20 cellular contexts compared by ENCODE assay signal in the genomic region with DNA sequence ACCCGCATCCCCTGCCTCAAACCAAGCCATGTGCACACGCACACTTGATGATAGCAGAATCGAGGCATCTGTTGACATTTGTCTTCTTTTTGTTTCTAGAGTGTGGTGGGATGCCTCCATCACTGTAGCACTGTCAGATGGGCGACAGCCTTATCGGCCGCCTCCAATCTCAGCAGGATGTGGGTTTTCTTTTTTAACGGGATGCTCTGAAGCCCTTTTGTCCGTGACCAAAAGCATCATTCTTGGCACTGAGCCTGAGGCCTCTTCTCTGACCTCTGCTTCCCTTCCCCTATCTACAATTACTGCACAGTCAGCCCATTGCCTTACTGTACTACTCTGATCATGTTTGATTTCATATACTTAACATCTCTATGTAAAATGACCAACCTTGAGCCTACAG.
DNase-seq lines count a peak whose midpoint lies in the region; ATAC-seq, FAIRE-seq and TF ChIP-seq lines count a peak whose summit lies in the region.
"Had no signal": no experiment of that assay in that cellular context is flagged by ENCODE, and none has a peak within 500 bp of the region (broad histone marks: within the 10 kb centered on the region; RNA-seq: fewer than 3 reads in every experiment).

No MANE protein-coding gene starts in this region.

- H3K9me3 Mint-ChIP-seq in activated naive CD8-positive, alpha-beta T cell treated with anti-CD3 and anti-CD28 coated beads, Interleukin-2, amount 10 ng/mL, durations not matched to agents 7 days and 5 days: peaks cover 3% of the 10 kb centered on the region
- H3K9me3 Mint-ChIP-seq in activated naive CD8-positive, alpha-beta T cell treated with anti-CD3 and anti-CD28 coated beads for 36 hours: peaks cover 2% of the 10 kb centered on the region
- H3K9me3 Mint-ChIP-seq in T-helper 2 cell treated with Interferon-gamma antibody and Interleukin-4, amounts not matched to agents 5 μg/mL and 100 μg/mL, for 36 hours: no peaks in the 10 kb centered on the region
- no peaks in the 10 kb centered on the region for H3K9me3 Mint-ChIP-seq in stimulated activated effector memory CD8-positive, alpha-beta T cell treated with anti-CD3 and anti-CD28 coated beads, Interleukin-12 subunit alpha, Interleukin-12 subunit beta, amount 100 ng/mL, for 72 hours
- H3K9me3 Mint-ChIP-seq: activated B cell treated with CpG ODN at 0.5 μM for 24 hours; activated naive CD4-positive, alpha-beta T cell treated with anti-CD3 and anti-CD28 coated beads, Interleukin-2, amount 50 U/mL, for 72 hours had no signal

- dilution Hi-C loops in endothelial cell of umbilical vein (cut with MboI; ENCODE audit: extremely low pct_ligation_motif_present, low sequenced_read_pairs): no loop called here

- no peaks in the 10 kb centered on the region for H3K9me1 ChIP-seq in endothelial cell of umbilical vein (replicated peaks; ENCODE audit: control insufficient read depth, extremely low read depth, insufficient read depth, low read length)

- H3K79me2 ChIP-seq in endothelial cell of umbilical vein (ENCODE audit: control insufficient read depth, insufficient read depth, low read length): no peaks in the 10 kb centered on the region

- H3K27ac Mint-ChIP-seq in activated naive CD8-positive, alpha-beta T cell treated with anti-CD3 and anti-CD28 coated beads, Interleukin-2, amount 10 ng/mL, durations not matched to agents 7 days and 5 days: peak overlapping the region; percentile 84
- H3K27ac Mint-ChIP-seq in activated naive CD8-positive, alpha-beta T cell treated with anti-CD3 and anti-CD28 coated beads for 36 hours: no peak overlapping the region
- peak overlapping the region; percentile 58 for H3K27ac Mint-ChIP-seq in T-helper 2 cell treated with Interferon-gamma antibody and Interleukin-4, amounts not matched to agents 5 μg/mL and 100 μg/mL, for 36 hours
- H3K27ac Mint-ChIP-seq in stimulated activated effector memory CD8-positive, alpha-beta T cell treated with anti-CD3 and anti-CD28 coated beads, Interleukin-12 subunit alpha, Interleukin-12 subunit beta, amount 100 ng/mL, for 72 hours: peak overlapping the region; percentile 33
- H3K27ac Mint-ChIP-seq: activated B cell treated with CpG ODN at 0.5 μM for 24 hours had no signal

- intact Hi-C loops in endothelial cell of umbilical vein (cut with micrococcal nuclease) (no loop called here), tibial artery (cut with DNase I; ENCODE audit: low total_unique reads) (no loop called here), cardiac septum (cut with DNase I) (no loop called here)

- H4K20me1 ChIP-seq in endothelial cell of umbilical vein (replicated peaks; ENCODE audit: control insufficient read depth, extremely low read depth, insufficient read depth, low read length): no peaks in the 10 kb centered on the region

- TF ChIP-seq POLR2A in endothelial cell of umbilical vein (IDR thresholded peaks at IDR 0.05; ENCODE audit: low read depth, low read length): no peak

- CTCF ChIA-PET in endothelial cell of umbilical vein (lab: Charles Lee): no interaction called here

- no peak overlapping the region for H3K9ac ChIP-seq in endothelial cell of umbilical vein (replicated peaks; ENCODE audit: extremely low read depth, insufficient read depth, low read length)

- H3K4me3 ChIP-seq in endothelial cell of umbilical vein (replicated peaks in 1 of 3; ENCODE audit: insufficient read depth in 1 of 3, low read depth in 1 of 3, low read length in 3 of 3) (no peak overlapping the region), tibial artery (no peak overlapping the region)
- H3K4me3 ChIP-seq: mucosa of descending colon, sigmoid colon had no signal

- H3K9me3 ChIP-seq in endothelial cell of umbilical vein (replicated peaks; ENCODE audit: control insufficient read depth, insufficient read depth, low read length): no peaks in the 10 kb centered on the region
- no peaks in the 10 kb centered on the region for H3K9me3 ChIP-seq in tibial artery
- H3K9me3 ChIP-seq: Caco-2, mucosa of descending colon, sigmoid colon had no signal

- peaks cover 43% of the 10 kb centered on the region for H3K4me1 Mint-ChIP-seq in activated naive CD8-positive, alpha-beta T cell treated with anti-CD3 and anti-CD28 coated beads, Interleukin-2, amount 10 ng/mL, durations not matched to agents 7 days and 5 days
- H3K4me1 Mint-ChIP-seq in activated naive CD8-positive, alpha-beta T cell treated with anti-CD3 and anti-CD28 coated beads for 36 hours: peaks cover 39% of the 10 kb centered on the region
- H3K4me1 Mint-ChIP-seq in T-helper 2 cell treated with Interferon-gamma antibody and Interleukin-4, amounts not matched to agents 5 μg/mL and 100 μg/mL, for 36 hours (ENCODE audit: low read depth): peaks cover 40% of the 10 kb centered on the region
- H3K4me1 Mint-ChIP-seq in stimulated activated effector memory CD8-positive, alpha-beta T cell treated with anti-CD3 and anti-CD28 coated beads, Interleukin-12 subunit alpha, Interleukin-12 subunit beta, amount 100 ng/mL, for 72 hours: peaks cover 24% of the 10 kb centered on the region

- BruUV-seq in endothelial cell of umbilical vein (replicated peaks; lab: Mats Ljungman, UMichigan): no TSS peak

- no peak for DNase-seq in activated naive CD8-positive, alpha-beta T cell treated with anti-CD3 and anti-CD28 coated beads, Interleukin-2, amount 10 ng/mL, durations not matched to agents 7 days and 5 days
- DNase-seq in activated naive CD8-positive, alpha-beta T cell treated with anti-CD3 and anti-CD28 coated beads for 36 hours: no peak
- no peak for DNase-seq in T-helper 2 cell treated with Interferon-gamma antibody and Interleukin-4, amounts not matched to agents 5 μg/mL and 100 μg/mL, for 36 hours (ENCODE audit: low spot score)
- DNase-seq in endothelial cell of umbilical vein (ENCODE audit: low read depth, low spot score) (no peak), tibial artery (no peak), cardiac septum (ENCODE audit: low spot score) (no peak)
- DNase-seq in stimulated activated effector memory CD8-positive, alpha-beta T cell treated with anti-CD3 and anti-CD28 coated beads, Interleukin-12 subunit alpha, Interleukin-12 subunit beta, amount 100 ng/mL, for 72 hours (ENCODE audit: low spot score in 2 of 2): no peak
- DNase-seq: activated B cell treated with CpG ODN at 0.5 μM for 24 hours; Caco-2; effector CD4-positive, alpha-beta T cell; hippocampal formation; left cardiac atrium; mucosa of descending colon; NCI-H2029; Right ventricle myocardium superior; sigmoid colon; substantia nigra had no signal

- H3K27me3 ChIP-seq in endothelial cell of umbilical vein (ENCODE audit: control insufficient read depth in 2 of 2, insufficient read depth in 2 of 2, low read length in 2 of 2): no peaks in the 10 kb centered on the region
- peaks cover 0 to 2% of the 10 kb centered on the region in 2 donors for H3K27me3 ChIP-seq in tibial artery
- H3K27me3 ChIP-seq: sigmoid colon had no signal

- peaks cover 37% of the 10 kb centered on the region for H3K36me3 Mint-ChIP-seq in activated naive CD8-positive, alpha-beta T cell treated with anti-CD3 and anti-CD28 coated beads, Interleukin-2, amount 10 ng/mL, durations not matched to agents 7 days and 5 days
- H3K36me3 Mint-ChIP-seq in activated naive CD8-positive, alpha-beta T cell treated with anti-CD3 and anti-CD28 coated beads for 36 hours: peaks cover 30% of the 10 kb centered on the region
- H3K36me3 Mint-ChIP-seq in T-helper 2 cell treated with Interferon-gamma antibody and Interleukin-4, amounts not matched to agents 5 μg/mL and 100 μg/mL, for 36 hours (ENCODE audit: low read depth): peaks cover 24% of the 10 kb centered on the region
- H3K36me3 Mint-ChIP-seq in stimulated activated effector memory CD8-positive, alpha-beta T cell treated with anti-CD3 and anti-CD28 coated beads, Interleukin-12 subunit alpha, Interleukin-12 subunit beta, amount 100 ng/mL, for 72 hours: no peaks in the 10 kb centered on the region

- H3K27ac ChIP-seq in endothelial cell of umbilical vein (ENCODE audit: insufficient read depth, low read depth, low read length) (no peak overlapping the region), tibial artery (no peak overlapping the region)
- H3K27ac ChIP-seq: sigmoid colon had no signal

- H3K36me3 ChIP-seq in endothelial cell of umbilical vein (ENCODE audit: control insufficient read depth in 2 of 2, extremely low read depth in 1 of 2, insufficient read depth in 2 of 2, low read length in 2 of 2) (no peaks in the 10 kb centered on the region), tibial artery (no peaks in the 10 kb centered on the region)
- H3K36me3 ChIP-seq: sigmoid colon had no signal

- no peaks in the 10 kb centered on the region for H3K27me3 Mint-ChIP-seq in activated naive CD8-positive, alpha-beta T cell treated with anti-CD3 and anti-CD28 coated beads, Interleukin-2, amount 10 ng/mL, durations not matched to agents 7 days and 5 days
- no peaks in the 10 kb centered on the region for H3K27me3 Mint-ChIP-seq in activated naive CD8-positive, alpha-beta T cell treated with anti-CD3 and anti-CD28 coated beads for 36 hours
- no peaks in the 10 kb centered on the region for H3K27me3 Mint-ChIP-seq in T-helper 2 cell treated with Interferon-gamma antibody and Interleukin-4, amounts not matched to agents 5 μg/mL and 100 μg/mL, for 36 hours (ENCODE audit: low read depth)
- H3K27me3 Mint-ChIP-seq: activated B cell treated with CpG ODN at 0.5 μM for 24 hours had no signal

- no peak overlapping the region for H2AFZ ChIP-seq in endothelial cell of umbilical vein (ENCODE audit: low read depth, low read length)

- H3K4me2 ChIP-seq in endothelial cell of umbilical vein (ENCODE audit: insufficient read depth, low read length): no peak overlapping the region

- peaks cover 21% of the 10 kb centered on the region for H3K4me1 ChIP-seq in endothelial cell of umbilical vein (ENCODE audit: control insufficient read depth, extremely low read depth, insufficient read depth, low read length)
- H3K4me1 ChIP-seq in tibial artery: peaks cover 0 to 4% (median 0%) of the 10 kb centered on the region in 4 donors
- H3K4me1 ChIP-seq: Caco-2 had no signal

- no peak for ATAC-seq in activated naive CD8-positive, alpha-beta T cell treated with anti-CD3 and anti-CD28 coated beads, Interleukin-2, amount 10 ng/mL, durations not matched to agents 7 days and 5 days (ENCODE audit: low read depth)
- no peak for ATAC-seq in stimulated activated effector memory CD8-positive, alpha-beta T cell treated with anti-CD3 and anti-CD28 coated beads, Interleukin-12 subunit alpha, Interleukin-12 subunit beta, amount 100 ng/mL, for 72 hours
- ATAC-seq in HG03139 (IDR thresholded peaks at IDR 0.05; ENCODE audit: unreplicated experiment): no peak
- ATAC-seq: left cardiac atrium, mucosa of descending colon had no signal

- no peak for TF ChIP-seq CTCF in endothelial cell of umbilical vein (IDR thresholded peaks at IDR 0.05; ENCODE audit: extremely low read depth in 1 of 2, insufficient read depth in 1 of 2, low read depth in 1 of 2, low read length in 2 of 2)
- TF ChIP-seq CTCF in tibial artery (IDR thresholded peaks at IDR 0.05): no peak

- no peak for FAIRE-seq in endothelial cell of umbilical vein (lab: Jason Lieb, UNC)
- FAIRE-seq: bronchial epithelial cell had no signal

- POLR2A ChIA-PET in activated naive CD8-positive, alpha-beta T cell treated with anti-CD3 and anti-CD28 coated beads, Interleukin-2, amount 10 ng/mL, durations not matched to agents 7 days and 5 days (lab: Charles Lee): no interaction called here
- POLR2A ChIA-PET in endothelial cell of umbilical vein (lab: Charles Lee): no interaction called here

- peak overlapping the region; percentile 65 for H3K4me3 Mint-ChIP-seq in activated naive CD8-positive, alpha-beta T cell treated with anti-CD3 and anti-CD28 coated beads, Interleukin-2, amount 10 ng/mL, durations not matched to agents 7 days and 5 days
- no peak overlapping the region for H3K4me3 Mint-ChIP-seq in activated naive CD8-positive, alpha-beta T cell treated with anti-CD3 and anti-CD28 coated beads for 36 hours
- H3K4me3 Mint-ChIP-seq in T-helper 2 cell treated with Interferon-gamma antibody and Interleukin-4, amounts not matched to agents 5 μg/mL and 100 μg/mL, for 36 hours: peak overlapping the region; percentile 30
- no peak overlapping the region for H3K4me3 Mint-ChIP-seq in stimulated activated effector memory CD8-positive, alpha-beta T cell treated with anti-CD3 and anti-CD28 coated beads, Interleukin-12 subunit alpha, Interleukin-12 subunit beta, amount 100 ng/mL, for 72 hours
- H3K4me3 Mint-ChIP-seq: activated B cell treated with CpG ODN at 0.5 μM for 24 hours had no signal

Comparison
In these comparisons a context has a peak if more than half of its experiments do, and no peak if none do; other contexts are left out.
1. H3K4me3 Mint-ChIP-seq: peak in activated naive CD8-positive, alpha-beta T cell treated with anti-CD3 and anti-CD28 coated beads, Interleukin-2, amount 10 ng/mL, durations not matched to agents 7 days and 5 days (single experiment) and T-helper 2 cell treated with Interferon-gamma antibody and Interleukin-4, amounts not matched to agents 5 μg/mL and 100 μg/mL, for 36 hours (single experiment); none in activated naive CD8-positive, alpha-beta T cell treated with anti-CD3 and anti-CD28 coated beads for 36 hours (single experiment) and stimulated activated effector memory CD8-positive, alpha-beta T cell treated with anti-CD3 and anti-CD28 coated beads, Interleukin-12 subunit alpha, Interleukin-12 subunit beta, amount 100 ng/mL, for 72 hours (single experiment).